1 cellular context compared by ENCODE assay signal in genomic region chr7:77331938-77332695, GRCh38.
TF ChIP-seq lines count a peak whose summit lies in the region.

No MANE protein-coding gene starts in this region.

TF ChIP-seq in GM12878, 131 proteins besides CTCF, POLR2A, EP300 and RAD21 (continued from another document and continues in another):
- TF ChIP-seq CEBPZ (IDR thresholded peaks at IDR 0.05; ENCODE audit: low read depth, low read length) (no peak), MAX (IDR thresholded peaks at IDR 0.05; ENCODE audit: low read depth, low read length) (no peak), HDAC6 (IDR thresholded peaks at IDR 0.05; ENCODE audit: unreplicated experiment) (no peak), TCF12 (IDR thresholded peaks at IDR 0.05; ENCODE audit: low read depth, low read length) (no peak), ESRRA (IDR thresholded peaks at IDR 0.05; ENCODE audit: low read length) (no peak), CBFB (IDR thresholded peaks at IDR 0.05; ENCODE audit: low read depth) (no peak), IRF5 (IDR thresholded peaks at IDR 0.05; ENCODE audit: borderline replicate concordance) (no peak), MTA3 (IDR thresholded peaks at IDR 0.05; ENCODE audit: borderline replicate concordance, low read length) (no peak), DPF2 (IDR thresholded peaks at IDR 0.05) (no peak), ZNF207 (IDR thresholded peaks at IDR 0.05; ENCODE audit: borderline replicate concordance) (no peak), CHD1 (IDR thresholded peaks at IDR 0.05; ENCODE audit: low read depth, low read length) (no peak), YY1 (IDR thresholded peaks at IDR 0.05; ENCODE audit: low read depth, low read length) (peak; percentile 64), RELB (IDR thresholded peaks at IDR 0.05; ENCODE audit: low read depth) (0 out of 2 replicates have a peak, but pooled peaks have one; percentile 29), SUPT20H (IDR thresholded peaks at IDR 0.05; ENCODE audit: borderline replicate concordance, control insufficient read depth, low read depth, low read length) (no peak), EZH2 (IDR thresholded peaks at IDR 0.05; ENCODE audit: borderline replicate concordance, control insufficient read depth, low read depth, low read length) (no peak), MEF2A (IDR thresholded peaks at IDR 0.05; ENCODE audit: insufficient read depth, low read depth, low read length) (peak; percentile 60; the same call in 1 of the 2 replicates), USF2 (IDR thresholded peaks at IDR 0.05; ENCODE audit: borderline replicate concordance, low read depth, low read length) (no peak), TCF7 (IDR thresholded peaks at IDR 0.05; ENCODE audit: borderline replicate concordance) (no peak), ZNF24 (IDR thresholded peaks at IDR 0.05) (no peak), PML (IDR thresholded peaks at IDR 0.05; ENCODE audit: low read length) (no peak), BCL3 (IDR thresholded peaks at IDR 0.05; ENCODE audit: borderline replicate concordance, insufficient read depth, low read depth, low read length, poor library complexity, severe bottlenecking) (no peak), SPI1 (IDR thresholded peaks at IDR 0.05; ENCODE audit: borderline replicate concordance, insufficient read depth, low read depth, low read length) (no peak), BHLHE40 (IDR thresholded peaks at IDR 0.05; ENCODE audit: borderline replicate concordance in 1 of 2, low read depth in 2 of 2, low read length in 1 of 2) (0 out of 4 replicates have a peak, but pooled peaks of 1 of the 2 experiments have one; percentile 6), ZBTB33 (IDR thresholded peaks at IDR 0.05) (no peak), STAT1 (conservative IDR thresholded peaks at IDR 0.05) (no peak), WRNIP1 (IDR thresholded peaks at IDR 0.05; ENCODE audit: borderline replicate concordance, low read depth, low read length) (no peak), SREBF1 (IDR thresholded peaks at IDR 0.05; ENCODE audit: low read length) (no peak), EED (IDR thresholded peaks at IDR 0.05; ENCODE audit: low read depth) (peak; percentile 55; the same call in 1 of the 2 replicates), FOXM1 (IDR thresholded peaks at IDR 0.05; ENCODE audit: low read depth, low read length) (peak; percentile 58; the same call in 1 of the 2 replicates), JUNB (IDR thresholded peaks at IDR 0.05) (no peak), GATAD2B (conservative IDR thresholded peaks at IDR 0.05; ENCODE audit: low read depth) (no peak), RB1 (IDR thresholded peaks at IDR 0.05; ENCODE audit: borderline replicate concordance) (no peak), CBX5 (IDR thresholded peaks at IDR 0.05; ENCODE audit: low read depth) (no peak), ZZZ3 (IDR thresholded peaks at IDR 0.05; ENCODE audit: control insufficient read depth, insufficient read length, low read depth) (no peak), POU2F2 (IDR thresholded peaks at IDR 0.05; ENCODE audit: borderline replicate concordance, low read depth, low read length) (0 out of 3 replicates have a peak, but pooled peaks have one; percentile 71), TAF1 (IDR thresholded peaks at IDR 0.05; ENCODE audit: borderline replicate concordance, low read depth, low read length) (no peak), TARDBP (IDR thresholded peaks at IDR 0.05; ENCODE audit: borderline replicate concordance) (no peak), ZNF622 (IDR thresholded peaks at IDR 0.05) (no peak), NR2F1 (conservative IDR thresholded peaks at IDR 0.05) (peak; percentile 71), ZBED1 (IDR thresholded peaks at IDR 0.05; ENCODE audit: borderline replicate concordance) (no peak), CBX3 (IDR thresholded peaks at IDR 0.05; ENCODE audit: borderline replicate concordance, low read depth) (no peak), RBBP5 (conservative IDR thresholded peaks at IDR 0.05) (no peak), ZBTB11 (CRISPR knock-in tag; IDR thresholded peaks at IDR 0.05) (no peak), ZNF592 (IDR thresholded peaks at IDR 0.05) (no peak), RAD51 (IDR thresholded peaks at IDR 0.05) (no peak), IRF4 (IDR thresholded peaks at IDR 0.05; ENCODE audit: low read depth, low read length) (0 out of 2 replicates have a peak, but pooled peaks have one; percentile 26), KAT2A (conservative IDR thresholded peaks at IDR 0.05; ENCODE audit: control insufficient read depth, low read depth, low read length) (no peak), IKZF1 (conservative IDR thresholded peaks at IDR 0.05) (peak; percentile 59), YBX1 (IDR thresholded peaks at IDR 0.05) (no peak), JUND (IDR thresholded peaks at IDR 0.05; ENCODE audit: low read depth, low read length) (no peak)
